ENCODE assay signal across 8 cellular contexts in the genomic region with DNA sequence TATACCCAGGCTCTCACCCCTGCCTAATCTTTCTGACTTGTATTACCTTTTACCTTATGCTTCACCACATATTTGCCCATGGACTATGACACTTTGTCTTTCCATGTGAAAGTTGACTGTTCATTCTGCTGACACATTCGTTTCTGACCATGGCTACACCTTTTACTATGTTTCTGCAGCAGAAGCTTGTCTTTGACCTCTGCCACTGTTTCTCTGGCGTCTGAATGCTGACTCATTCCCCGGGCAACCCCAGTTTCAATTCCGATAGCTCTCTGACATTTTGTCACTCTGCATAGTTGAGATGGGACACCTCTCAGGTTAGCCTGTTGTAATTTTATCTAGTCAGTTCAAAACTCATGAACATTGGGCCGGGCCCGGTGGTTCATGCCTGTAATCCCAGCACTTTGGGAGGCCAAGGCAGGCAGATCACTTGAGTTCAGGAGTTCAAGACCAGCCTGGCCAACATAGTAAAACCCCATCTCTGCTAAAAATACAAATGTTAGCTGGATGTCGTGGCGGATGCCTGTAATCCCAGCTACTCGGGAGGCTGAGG. TPM values are rescaled to one million over a fixed set of nuclear protein-coding genes. Genes with fewer than 3 reads are reported as not detected.
DNase-seq lines count a peak whose midpoint lies in the region; ATAC-seq, FAIRE-seq and TF ChIP-seq lines count a peak whose summit lies in the region.

No MANE protein-coding gene starts in this region.

- POLR2A ChIA-PET in naive thymus-derived CD4-positive, alpha-beta T cell (lab: Charles Lee): no interaction called here

- no peak for TF ChIP-seq CTCF in Calu3 (IDR thresholded peaks at IDR 0.05; ENCODE audit: unreplicated experiment)

- H3K9me3 Mint-ChIP-seq in Calu3 (ENCODE audit: low read depth, unreplicated experiment): no peaks in the 10 kb centered on the region
- H3K9me3 Mint-ChIP-seq in naive thymus-derived CD4-positive, alpha-beta T cell: no peaks in the 10 kb centered on the region

- H3K4me3 ChIP-seq in naive thymus-derived CD4-positive, alpha-beta T cell (ENCODE audit: low read length): no peak overlapping the region

- CTCF ChIA-PET in Calu3 (lab: Charles Lee): interaction anchor here (0.6 kb wide), 3 partner anchors 18 to 54 kb away, joined by 3 to 6 read pairs (median 5); a partner anchor contains a TSS
- CTCF ChIA-PET in naive thymus-derived CD4-positive, alpha-beta T cell (lab: Charles Lee): no interaction called here

- no peak overlapping the region for H3K27ac ChIP-seq in naive thymus-derived CD4-positive, alpha-beta T cell (ENCODE audit: low read depth, low read length)

- H3K36me3 ChIP-seq in naive thymus-derived CD4-positive, alpha-beta T cell (ENCODE audit: control insufficient read depth in 2 of 3, insufficient read depth in 3 of 3, low read length in 3 of 3): no peaks in the 10 kb centered on the region

- intact Hi-C loops in Calu3 (cut with micrococcal nuclease; ENCODE audit: unreplicated experiment): loop anchor here (5.0 kb wide), 1 partner anchor 124 kb away; no protein-coding TSS in a partner anchor
- intact Hi-C loops in naive thymus-derived CD4-positive, alpha-beta T cell (cut with micrococcal nuclease): no loop called here

- no peak overlapping the region for H3K4me3 Mint-ChIP-seq in Calu3 (ENCODE audit: low read depth, unreplicated experiment)
- no peak overlapping the region for H3K4me3 Mint-ChIP-seq in naive thymus-derived CD4-positive, alpha-beta T cell

- no peaks in the 10 kb centered on the region for H3K27me3 ChIP-seq in naive thymus-derived CD4-positive, alpha-beta T cell (ENCODE audit: control insufficient read depth in 2 of 2, insufficient read depth in 2 of 2, low read length in 2 of 2)

- ATAC-seq in HG03571 (IDR thresholded peaks at IDR 0.05; ENCODE audit: unreplicated experiment): peak; percentile 61
- ATAC-seq in naive thymus-derived CD4-positive, alpha-beta T cell: no peak

- no peaks in the 10 kb centered on the region for H3K9me3 ChIP-seq in naive thymus-derived CD4-positive, alpha-beta T cell (ENCODE audit: control insufficient read depth in 2 of 3, low read length in 3 of 3)

- peak; percentile 89 for FAIRE-seq in GM19239 (lab: Jason Lieb, UNC)

- peaks cover 31% of the 10 kb centered on the region for H3K4me1 Mint-ChIP-seq in Calu3 (ENCODE audit: low read depth, unreplicated experiment)
- H3K4me1 Mint-ChIP-seq in naive thymus-derived CD4-positive, alpha-beta T cell: peaks cover 0 to 4% (median 0%) of the 10 kb centered on the region in 7 donors

- H3K4me1 ChIP-seq in naive thymus-derived CD4-positive, alpha-beta T cell (ENCODE audit: control insufficient read depth in 2 of 2, insufficient read depth in 2 of 2, low read length in 2 of 2): no peaks in the 10 kb centered on the region

- peaks cover 4% of the 10 kb centered on the region for H3K36me3 Mint-ChIP-seq in Calu3 (ENCODE audit: insufficient read depth, unreplicated experiment)
- no peaks in the 10 kb centered on the region for H3K36me3 Mint-ChIP-seq in naive thymus-derived CD4-positive, alpha-beta T cell

- peak overlapping the region; percentile 84 for H3K27ac Mint-ChIP-seq in Calu3 (ENCODE audit: unreplicated experiment)
- H3K27ac Mint-ChIP-seq in naive thymus-derived CD4-positive, alpha-beta T cell: no peak overlapping the region

- peak; percentile 54 for DNase-seq in Calu3
- DNase-seq in GM19239 (ENCODE audit: insufficient read length, low spot score): peak; percentile 44
- DNase-seq in dermis microvascular lymphatic vessel endothelial cell (ENCODE audit: low read depth in 2 of 2): peak; percentile 36 to 47
- DNase-seq in naive thymus-derived CD4-positive, alpha-beta T cell: no peak
- DNase-seq in NCI-H2081 (lab: John Stamatoyannopoulos, UW): no peak
- DNase-seq in stimulated activated naive CD4-positive, alpha-beta T cell (lab: John Stamatoyannopoulos, UW): no peak
- no peak for DNase-seq in DMS53 (lab: John Stamatoyannopoulos, UW)

- H3K27me3 Mint-ChIP-seq in Calu3 (ENCODE audit: unreplicated experiment): no peaks in the 10 kb centered on the region
- no peaks in the 10 kb centered on the region for H3K27me3 Mint-ChIP-seq in naive thymus-derived CD4-positive, alpha-beta T cell

- no TSS peak for BruUV-seq in Calu3 (replicated peaks; lab: Mats Ljungman, UMichigan)

RNA-seq across cellular contexts. Expression of a gene that starts 50.7 kb away (rescaled TPM):
- total RNA-seq in Calu3 (2022) (0.10 TPM in 1 of 2 replicates, not detected in the other), dermis microvascular lymphatic vessel endothelial cell (not detected in 2 replicates)
- total RNA-seq in naive thymus-derived CD4-positive, alpha-beta T cell: under 1 TPM in 2 of 5 experiments, not detected in 3; 0.27 to 0.66 TPM
- not detected for polyA plus RNA-seq in naive thymus-derived CD4-positive, alpha-beta T cell

RNA-seq across cellular contexts. Expression of a gene that starts 52.8 kb away (rescaled TPM):
- total RNA-seq in Calu3 (2022) (126 and 138 TPM in 2 replicates), dermis microvascular lymphatic vessel endothelial cell (30.8 and 42.4 TPM in 2 replicates)
- total RNA-seq in naive thymus-derived CD4-positive, alpha-beta T cell: 10 to 100 TPM; 29.1 to 80.9 (median 42.1) TPM
- 10 to 100 TPM; 31.9 to 48.1 TPM for polyA plus RNA-seq in naive thymus-derived CD4-positive, alpha-beta T cell

RNA-seq across cellular contexts. Expression of a gene that starts 53.9 kb away (rescaled TPM):
- 59.5 and 60.9 TPM in 2 replicates for total RNA-seq in Calu3 (2022)
- total RNA-seq in dermis microvascular lymphatic vessel endothelial cell: 34.5 and 41.2 TPM in 2 replicates
- 10 to 100 TPM; 47.2 to 81.0 (median 62.6) TPM for total RNA-seq in naive thymus-derived CD4-positive, alpha-beta T cell
- polyA plus RNA-seq in naive thymus-derived CD4-positive, alpha-beta T cell: 10 to 100 TPM; 43.2 to 59.6 TPM

Comparison
In these comparisons a context has a peak if more than half of its experiments do, and no peak if none do; other contexts are left out.
1. DNase-seq: peak in Calu3 (single experiment), GM19239 (single experiment) and dermis microvascular lymphatic vessel endothelial cell (2 of 2); none in naive thymus-derived CD4-positive, alpha-beta T cell (0 of 9), NCI-H2081 (0 of 2), stimulated activated naive CD4-positive, alpha-beta T cell (0 of 6) and DMS53 (single experiment).